Comparison of ENCODE assay signal across 15 cellular contexts in genomic region chr1:170200665-170201397, GRCh38. TPM values are rescaled to one million over a fixed set of nuclear protein-coding genes. Genes with fewer than 3 reads are reported as not detected.
DNase-seq lines count a peak whose midpoint lies in the region; ATAC-seq and TF ChIP-seq lines count a peak whose summit lies in the region.
"Had no signal": no experiment of that assay in that cellular context is flagged by ENCODE, and none has a peak within 500 bp of the region (broad histone marks: within the 10 kb centered on the region; RNA-seq: fewer than 3 reads in every experiment).

No MANE protein-coding gene starts in this region.

- H3K4me3 Mint-ChIP-seq in chondrocyte (ENCODE audit: unreplicated experiment), result no peak overlapping the region
- H3K4me3 Mint-ChIP-seq: activated T-helper 1 cell treated with anti-CD3 and anti-CD28 coated beads, Interleukin-12 subunit alpha, Interleukin-12 subunit beta, Interleukin-2, Interleukin-4 antibody, amounts not matched to agents 30 ng/mL and 10 ng/mL and 1 ng/mL, durations not matched to agents 14 hours and 24 hours and 36 hours; CD4-positive, alpha-beta memory T cell had no signal

- no peaks in the 10 kb centered on the region for H3K27me3 Mint-ChIP-seq in chondrocyte (ENCODE audit: low read depth)

- ATAC-seq in left lobe of liver (peak; percentile 37), HG03280 (IDR thresholded peaks at IDR 0.05; ENCODE audit: unreplicated experiment) (no peak), HG03159 (IDR thresholded peaks at IDR 0.05; ENCODE audit: unreplicated experiment) (no peak)

- H3K9me3 Mint-ChIP-seq in chondrocyte (ENCODE audit: low read depth), result peaks cover 3% of the 10 kb centered on the region
- H3K9me3 Mint-ChIP-seq: activated T-helper 1 cell treated with anti-CD3 and anti-CD28 coated beads, Interleukin-12 subunit alpha, Interleukin-12 subunit beta, Interleukin-2, Interleukin-4 antibody, amounts not matched to agents 30 ng/mL and 10 ng/mL and 1 ng/mL, durations not matched to agents 14 hours and 24 hours and 36 hours; CD4-positive, alpha-beta memory T cell had no signal

- peak; percentile 60 for TF ChIP-seq CTCF in chondrocyte (IDR thresholded peaks at IDR 0.05)

- peak overlapping the region; percentile 49 for H3K27ac Mint-ChIP-seq in chondrocyte (ENCODE audit: unreplicated experiment)
- H3K27ac Mint-ChIP-seq: activated T-helper 1 cell treated with anti-CD3 and anti-CD28 coated beads, Interleukin-12 subunit alpha, Interleukin-12 subunit beta, Interleukin-2, Interleukin-4 antibody, amounts not matched to agents 30 ng/mL and 10 ng/mL and 1 ng/mL, durations not matched to agents 14 hours and 24 hours and 36 hours; CD4-positive, alpha-beta memory T cell had no signal

- DNase-seq in HCEC 1CT (peak; percentile 30), chondrocyte (ENCODE audit: low spot score) (no peak), left lobe of liver (ENCODE audit: low spot score) (no peak), stromal cell of bone marrow (ENCODE audit: low read depth) (peak; percentile 51), A172 (ENCODE audit: low spot score) (no peak), DMS 273 (lab: John Stamatoyannopoulos, UW; ENCODE audit: unreplicated experiment) (no peak)
- DNase-seq: activated CD4-positive, alpha-beta T cell treated with anti-CD3 and anti-CD28 coated beads, Interleukin-2, amount 50 U/mL, for 1 hour; CD4-positive, alpha-beta memory T cell; effector memory CD4-positive, alpha-beta T cell; NCI-H1105 treated with DMSO at 0.1 percent for 48 hours had no signal

- H3K36me3 Mint-ChIP-seq in chondrocyte (ENCODE audit: low read depth), result no peaks in the 10 kb centered on the region
- H3K36me3 Mint-ChIP-seq: CD4-positive, alpha-beta memory T cell had no signal

- peaks cover 26% of the 10 kb centered on the region for H3K4me1 Mint-ChIP-seq in chondrocyte (ENCODE audit: low read depth)
- H3K4me1 Mint-ChIP-seq: CD4-positive, alpha-beta memory T cell had no signal

RNA-seq across cellular contexts. Expression of gene NTMT2, which starts 55.1 kb away (rescaled TPM):
- total RNA-seq in chondrocyte (not detected in 3 replicates), left lobe of liver (not detected)
- not detected in 2 replicates for total RNA-seq in A172 (2014; rRNA removed; shearing (Covaris generic))
- total RNA-seq: activated T-helper 1 cell treated with anti-CD3 and anti-CD28 coated beads, Interleukin-12 subunit alpha, Interleukin-12 subunit beta, Interleukin-2, Interleukin-4 antibody, amounts not matched to agents 30 ng/mL and 10 ng/mL and 1 ng/mL, durations not matched to agents 14 hours and 24 hours and 36 hours; CD4-positive, alpha-beta memory T cell; lower leg skin; T-helper 1 cell treated with Interleukin-12 subunit alpha and Interleukin-12 subunit beta and Interleukin-4 antibody, amounts not matched to agents 30 ng/mL and 1 ng/mL, for 36 hours had no signal

Comparison
In these comparisons a context has a peak if more than half of its experiments do, and no peak if none do; other contexts are left out.
1. DNase-seq: peak in HCEC 1CT (single experiment) and stromal cell of bone marrow (single experiment); none in chondrocyte (single experiment), left lobe of liver (single experiment), A172 (single experiment) and DMS 273 (single experiment).